Comparison of ENCODE assay signal across 25 cellular contexts in the genomic region with DNA sequence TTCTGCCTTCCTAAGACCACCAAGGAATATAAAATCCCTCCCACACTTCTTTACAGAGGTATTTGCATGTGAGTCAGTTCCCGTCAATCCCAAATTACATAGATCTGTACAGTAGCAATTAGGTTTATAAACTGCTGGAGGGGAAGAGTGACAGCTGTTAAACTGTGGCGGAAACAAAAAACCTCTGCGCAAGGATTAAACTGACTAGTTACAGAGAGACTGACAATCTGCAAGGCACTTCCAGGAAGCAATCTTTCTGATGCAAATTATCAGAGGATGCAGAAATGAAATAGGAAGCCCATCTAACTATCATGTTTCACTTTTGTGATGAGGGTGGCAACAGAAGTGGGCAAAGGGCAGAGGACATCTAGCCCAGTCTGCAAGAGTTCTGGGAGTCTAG.
DNase-seq lines count a peak whose midpoint lies in the region; ATAC-seq lines count a peak whose summit lies in the region.
"Had no signal": no experiment of that assay in that cellular context is flagged by ENCODE, and none has a peak within 500 bp of the region (broad histone marks: within the 10 kb centered on the region; RNA-seq: fewer than 3 reads in every experiment).

No MANE protein-coding gene starts in this region.

- H3K4me3 ChIP-seq in HUES64 (ENCODE audit: low read length) (no peak overlapping the region), SK-N-MC (peak overlapping the region; percentile 59; the same call in 1 of the 2 replicates)
- H3K4me3 ChIP-seq: GM12878, left lung, prostate gland, right lobe of liver, SJCRH30, spleen, thyroid gland had no signal

- no peaks in the 10 kb centered on the region for H3K9me3 ChIP-seq in HUES64 (ENCODE audit: insufficient read depth, low read depth, low read length)
- no peaks in the 10 kb centered on the region for H3K9me3 ChIP-seq in SK-N-MC (ENCODE audit: low read depth, low read length)
- H3K9me3 ChIP-seq: left lung, prostate gland, right lobe of liver, SJCRH30, spleen, thyroid gland had no signal

- DNase-seq in SK-N-MC (ENCODE audit: low read depth, low spot score) = no peak
- DNase-seq in germinal center (ENCODE audit: low spot score) = peak; percentile 28
- DNase-seq in NCI-H187 treated with DMSO at 0.1 percent for 48 hours (lab: John Stamatoyannopoulos, UW) = no peak
- DNase-seq: activated CD4-positive, alpha-beta memory T cell treated with anti-CD3 and anti-CD28 coated beads, Interleukin-2, amount 10 ng/mL, durations not matched to agents 7 days and 5 days; activated CD8-positive, alpha-beta memory T cell treated with anti-CD3 and anti-CD28 coated beads, Interleukin-2, amount 50 U/mL, for 4 hours; activated naive CD4-positive, alpha-beta T cell treated with Interleukin-2 at 50 U/mL for 16 hours; C1 segment of cervical spinal cord; dermis blood vessel endothelial cell; DMS153; left lung; NCI-H146; NCI-H510A treated with DMSO at 0.1 percent for 48 hours; right lobe of liver; SJCRH30; spleen; stimulated activated CD8-positive, alpha-beta memory T cell treated with anti-CD3 and anti-CD28 coated beads, Interleukin-4, amount 100 ng/mL, for 48 hours; thyroid gland had no signal

- H3K36me3 ChIP-seq in HUES64 (ENCODE audit: insufficient read depth, low read length) (no peaks in the 10 kb centered on the region), SK-N-MC (ENCODE audit: insufficient read depth, low read length) (no peaks in the 10 kb centered on the region)
- H3K36me3 ChIP-seq: left lung, prostate gland, right lobe of liver, SJCRH30, spleen, thyroid gland had no signal

- H3K4me1 ChIP-seq in HUES64 (ENCODE audit: insufficient read depth, low read length) = peaks cover 31% of the 10 kb centered on the region
- H3K4me1 ChIP-seq: left lung, prostate gland, right lobe of liver, SJCRH30, thyroid gland had no signal

- WGBS in HUES64 = 92% methylated on average over 2 of the region's 3 CpGs

- no peaks in the 10 kb centered on the region for H3K27me3 ChIP-seq in HUES64 (ENCODE audit: insufficient read depth, low read length)
- H3K27me3 ChIP-seq: left lung, right lobe of liver, SJCRH30, spleen, thyroid gland had no signal

- H3K27ac ChIP-seq in HUES64 (ENCODE audit: low read depth, low read length) (peak overlapping the region; percentile 81), SK-N-MC (peak overlapping the region; percentile 98)
- H3K27ac ChIP-seq: HL-60, left lung, prostate gland, right lobe of liver, SJCRH30, spleen, thyroid gland had no signal

- ATAC-seq in HG02588 (IDR thresholded peaks at IDR 0.05; ENCODE audit: unreplicated experiment) = no peak
- ATAC-seq in HG02623 (IDR thresholded peaks at IDR 0.05; ENCODE audit: unreplicated experiment) = no peak
- no peak for ATAC-seq in HG03097 (IDR thresholded peaks at IDR 0.05; ENCODE audit: low FRiP score, unreplicated experiment)
- ATAC-seq: GM12878, HepG2, left lung, right lobe of liver had no signal

- H3K9ac ChIP-seq in HUES64 (ENCODE audit: low read depth, low read length) = peak overlapping the region; percentile 18; the same call in 1 of the 2 replicates
- peak overlapping the region; percentile 33 for H3K9ac ChIP-seq in SK-N-MC (ENCODE audit: insufficient read length)
